In the genomic region with DNA sequence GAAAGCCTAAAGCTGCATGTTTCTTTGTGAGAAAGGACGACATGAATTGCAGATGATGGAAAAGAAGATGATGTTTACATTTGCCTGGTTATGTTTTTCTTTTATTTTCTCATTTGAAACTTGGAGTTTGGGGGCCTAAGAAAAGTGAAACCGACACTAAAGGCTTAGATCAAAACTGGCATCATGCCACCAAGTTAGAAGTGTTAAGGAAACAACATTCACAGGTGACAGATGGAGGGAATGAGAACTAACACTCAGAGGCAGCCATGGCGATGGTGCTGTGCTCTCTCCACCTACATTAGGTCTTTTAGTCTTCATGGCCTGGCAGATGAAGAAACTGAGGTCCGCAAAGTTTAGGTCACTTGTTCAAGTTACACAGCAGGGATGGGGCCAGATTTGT, we compare ENCODE assay signal across 18 cellular contexts.
"Had no signal": no experiment of that assay in that cellular context is flagged by ENCODE, and none has a peak within 500 bp of the region (broad histone marks: within the 10 kb centered on the region; RNA-seq: fewer than 3 reads in every experiment).

No MANE protein-coding gene starts in this region.

- H3K27me3 ChIP-seq: esophagus squamous epithelium, thyroid gland had no signal

- H3K4me3 ChIP-seq: esophagus squamous epithelium, thyroid gland had no signal

- ATAC-seq: activated CD8-positive, alpha-beta T cell treated with anti-CD3 and anti-CD28 coated beads for 36 hours; activated T-helper 17 cell treated with anti-CD3 and anti-CD28 coated beads, Interleukin-2, amount 50 U/mL, for 72 hours; left ventricle myocardium superior had no signal

- H3K4me1 ChIP-seq: thyroid gland had no signal

- H3K9me3 ChIP-seq: esophagus squamous epithelium, thyroid gland had no signal

- H3K36me3 ChIP-seq: esophagus squamous epithelium, thyroid gland had no signal

- H3K27ac ChIP-seq: esophagus squamous epithelium, thyroid gland had no signal

- DNase-seq: activated CD4-positive, alpha-beta T cell treated with anti-CD3 and anti-CD28 coated beads, Interleukin-2, amount 10 ng/mL, durations not matched to agents 24 days and 14 days; activated CD8-positive, alpha-beta T cell treated with anti-CD3 and anti-CD28 coated beads for 36 hours; activated naive CD4-positive, alpha-beta T cell; activated naive CD8-positive, alpha-beta T cell treated with anti-CD3 and anti-CD28 coated beads for 36 hours; activated T-cell treated with anti-CD3 and anti-CD28 coated beads, Interleukin-2, amount 50 U/mL, for 1 hour; amniotic stem cell; dermis blood vessel endothelial cell; effector memory CD4-positive, alpha-beta T cell; esophagus squamous epithelium; immature natural killer cell; kidney glomerular epithelial cell; left ventricle myocardium superior; occipital lobe; retina; stimulated activated CD8-positive, alpha-beta memory T cell treated with anti-CD3 and anti-CD28 coated beads, Interleukin-4, amount 100 ng/mL, for 48 hours; stimulated activated naive CD4-positive, alpha-beta T cell; thyroid gland had no signal
